ENCODE assay signal across 9 cellular contexts in genomic region chr4:170990989-170991589, GRCh38.
DNase-seq lines count a peak whose midpoint lies in the region; ATAC-seq and TF ChIP-seq lines count a peak whose summit lies in the region.
"Had no signal": no experiment of that assay in that cellular context is flagged by ENCODE, and none has a peak within 500 bp of the region (broad histone marks: within the 10 kb centered on the region; RNA-seq: fewer than 3 reads in every experiment).

No MANE protein-coding gene starts in this region.

- H3K4me1 ChIP-seq in breast epithelium (no peaks in the 10 kb centered on the region), thyroid gland (no peaks in the 10 kb centered on the region)

- BruUV-seq in MCF 10A (replicated peaks; lab: Mats Ljungman, UMichigan) = no TSS peak

- H3K27me3 ChIP-seq in breast epithelium (no peaks in the 10 kb centered on the region), dorsolateral prefrontal cortex (no peaks in the 10 kb centered on the region), thyroid gland (no peaks in the 10 kb centered on the region)

- 43 to 47% methylated on average over 8 of the region's 8 CpGs for whole genome bisulfite sequencing in thyroid gland, 2 donors

- TF ChIP-seq POLR2A in breast epithelium (IDR thresholded peaks at IDR 0.05) = no peak
- no peak for TF ChIP-seq POLR2A in thyroid gland (IDR thresholded peaks at IDR 0.05)

- H3K9me3 ChIP-seq in breast epithelium (no peaks in the 10 kb centered on the region), thyroid gland (no peaks in the 10 kb centered on the region)

- H3K27me3 Mint-ChIP-seq in MCF 10A (ENCODE audit: insufficient read depth, unreplicated experiment) = no peaks in the 10 kb centered on the region
- H3K27me3 Mint-ChIP-seq: CD4-positive, CD25-positive, alpha-beta regulatory T cell had no signal

- H3K4me3 Mint-ChIP-seq in MCF 10A (ENCODE audit: unreplicated experiment) = no peak overlapping the region
- H3K4me3 Mint-ChIP-seq: CD4-positive, CD25-positive, alpha-beta regulatory T cell had no signal

- H3K4me3 ChIP-seq in breast epithelium = no peak overlapping the region
- H3K4me3 ChIP-seq in dorsolateral prefrontal cortex = no peak overlapping the region
- H3K4me3 ChIP-seq in thyroid gland (replicated peaks in 1 of 3) = no peak overlapping the region

- H3K36me3 ChIP-seq in breast epithelium (no peaks in the 10 kb centered on the region), thyroid gland (no peaks in the 10 kb centered on the region)

- TF ChIP-seq CTCF in MCF 10A (IDR thresholded peaks at IDR 0.05; ENCODE audit: unreplicated experiment) = peak; percentile 52
- no peak for TF ChIP-seq CTCF in breast epithelium (IDR thresholded peaks at IDR 0.05)
- TF ChIP-seq CTCF in dorsolateral prefrontal cortex (IDR thresholded peaks at IDR 0.05 in 54 of 56, conservative IDR thresholded peaks at IDR 0.05 in 2 of 56; ENCODE audit: low read depth in 1 of 56, partially characterized antibody in 56 of 56) = peak in 37 of 56 donors; percentile 12 to 53 (median 34)
- TF ChIP-seq CTCF in thyroid gland (IDR thresholded peaks at IDR 0.05) = peak in 4 of 6 experiments; percentile 15 to 50 (median 38)

- DNase-seq in MCF 10A (ENCODE audit: unreplicated experiment) (peak; percentile 63), breast epithelium (ENCODE audit: low spot score in 2 of 2) (no peak), NCI-H460 (ENCODE audit: extremely low read depth, low read depth) (peak; percentile 37), dorsolateral prefrontal cortex (no peak), thyroid gland (peak in 1 of 2 donors; percentile 3), EL (no peak)
- DNase-seq: CD4-positive, CD25-positive, alpha-beta regulatory T cell had no signal

- no peak overlapping the region for H3K27ac Mint-ChIP-seq in MCF 10A (ENCODE audit: low read depth, unreplicated experiment)
- H3K27ac Mint-ChIP-seq: CD4-positive, CD25-positive, alpha-beta regulatory T cell had no signal

- ATAC-seq in HG02943 (IDR thresholded peaks at IDR 0.05; ENCODE audit: low read depth, unreplicated experiment) = peak; percentile 84
- no peak for ATAC-seq in esophagus mucosa

- H3K4me1 Mint-ChIP-seq in MCF 10A (ENCODE audit: insufficient read depth, unreplicated experiment) = no peaks in the 10 kb centered on the region
- H3K4me1 Mint-ChIP-seq: CD4-positive, CD25-positive, alpha-beta regulatory T cell had no signal

- POLR2A ChIA-PET in MCF 10A (lab: Yijun Ruan, JAX) = interaction anchor here (0.7 to 1.2 kb wide), 2 partner anchors 128 to 591 kb away, joined by 3 read pairs; no protein-coding TSS in a partner anchor

- H3K27ac ChIP-seq in breast epithelium (no peak overlapping the region), dorsolateral prefrontal cortex (no peak overlapping the region), thyroid gland (no peak overlapping the region)

- H3K9me3 Mint-ChIP-seq in MCF 10A (ENCODE audit: unreplicated experiment) = peaks cover 8% of the 10 kb centered on the region

- CTCF ChIA-PET in MCF 10A (lab: Yijun Ruan, JAX) = interaction anchor here (0.6 to 2.0 kb wide), 21 partner anchors 10 to 1214 kb away, joined by 3 to 9 read pairs (median 3); no protein-coding TSS in a partner anchor

- intact Hi-C loops in MCF 10A (cut with micrococcal nuclease) (loop anchor here (10.0 kb wide), 1 partner anchor 1214 kb away; no protein-coding TSS in a partner anchor), breast epithelium (cut with DNase I; ENCODE audit: low total_unique reads) (no loop called here), dorsolateral prefrontal cortex (cut with DNase I) (loop anchor here in 1 of 2 donors (10.0 kb wide), 1 partner anchor 1214 kb away; no protein-coding TSS in a partner anchor), thyroid gland (cut with DNase I) (no loop called here)

- no peaks in the 10 kb centered on the region for H3K36me3 Mint-ChIP-seq in MCF 10A (ENCODE audit: insufficient read depth, unreplicated experiment)
- H3K36me3 Mint-ChIP-seq: CD4-positive, CD25-positive, alpha-beta regulatory T cell had no signal

Comparison
In these comparisons a context has a peak if more than half of its experiments do, and no peak if none do; other contexts are left out.
1. DNase-seq: peak in MCF 10A (single experiment) and NCI-H460 (single experiment); none in breast epithelium (0 of 2), dorsolateral prefrontal cortex (0 of 10) and EL (single experiment).
2. CTCF ChIP-seq: peak in MCF 10A (single experiment), dorsolateral prefrontal cortex (37 of 56) and thyroid gland (4 of 6); none in breast epithelium (0 of 3).